28 cellular contexts compared by ENCODE assay signal in genomic region chr1:212157252-212157651, GRCh38.
DNase-seq lines count a peak whose midpoint lies in the region; ATAC-seq and TF ChIP-seq lines count a peak whose summit lies in the region.
"Had no signal": no experiment of that assay in that cellular context is flagged by ENCODE, and none has a peak within 500 bp of the region (broad histone marks: within the 10 kb centered on the region; RNA-seq: fewer than 3 reads in every experiment).

No MANE protein-coding gene starts in this region.

- no peak overlapping the region for H3K27ac Mint-ChIP-seq in natural killer cell
- H3K27ac Mint-ChIP-seq: activated CD8-positive, alpha-beta T cell treated with anti-CD3 and anti-CD28 coated beads, Interleukin-2, amount 10 ng/mL, durations not matched to agents 7 days and 5 days; B cell; CD4-positive, alpha-beta memory T cell; neural progenitor cell; stimulated activated naive CD8-positive, alpha-beta T cell treated with anti-CD3 and anti-CD28 coated beads, Interleukin-15, Interleukin-2, amounts not matched to agents 100 ng/mL and 50 ng/mL, for 24 hours had no signal

- H2AFZ ChIP-seq in hepatocyte, result no peak overlapping the region
- H2AFZ ChIP-seq: neural progenitor cell, parathyroid adenoma had no signal

- TF ChIP-seq POLR2A in Peyer's patch (IDR thresholded peaks at IDR 0.05) (no peak), sigmoid colon (IDR thresholded peaks at IDR 0.05) (no peak)

- 92% methylated on average over 6 of the region's 6 CpGs for WGBS in hepatocyte (ENCODE audit: low lambda C conversion rate, missing lambda C conversion rate)
- WGBS in sigmoid colon, 2 donors, result 70 to 83% methylated on average over 6 of the region's 6 CpGs

- no peak for TF ChIP-seq CTCF in Peyer's patch (IDR thresholded peaks at IDR 0.05)
- no peak for TF ChIP-seq CTCF in foreskin keratinocyte (conservative IDR thresholded peaks at IDR 0.05)
- no peak for TF ChIP-seq CTCF in omental fat pad (IDR thresholded peaks at IDR 0.05)
- TF ChIP-seq CTCF in hepatocyte (IDR thresholded peaks at IDR 0.05; ENCODE audit: poor library complexity), result no peak
- TF ChIP-seq CTCF in sigmoid colon (IDR thresholded peaks at IDR 0.05), result no peak
- no peak for TF ChIP-seq CTCF in natural killer cell (IDR thresholded peaks at IDR 0.05)

- H3K36me3 Mint-ChIP-seq in natural killer cell, result no peaks in the 10 kb centered on the region
- H3K36me3 Mint-ChIP-seq: activated naive CD4-positive, alpha-beta T cell treated with anti-CD3 and anti-CD28 coated beads, Interleukin-2, amount 50 U/mL, for 72 hours; CD4-positive, alpha-beta memory T cell had no signal

- H3K4me3 Mint-ChIP-seq in natural killer cell, result no peak overlapping the region
- H3K4me3 Mint-ChIP-seq: activated CD4-positive, alpha-beta T cell treated with anti-CD3 and anti-CD28 coated beads for 36 hours; activated CD8-positive, alpha-beta T cell treated with anti-CD3 and anti-CD28 coated beads, Interleukin-2, amount 10 ng/mL, durations not matched to agents 7 days and 5 days; B cell; CD4-positive, alpha-beta memory T cell; neural progenitor cell; stimulated activated naive CD8-positive, alpha-beta T cell treated with anti-CD3 and anti-CD28 coated beads, Interleukin-15, Interleukin-2, amounts not matched to agents 100 ng/mL and 50 ng/mL, for 24 hours had no signal

- H3K36me3 ChIP-seq in Peyer's patch (no peaks in the 10 kb centered on the region), hepatocyte (replicated peaks; ENCODE audit: insufficient read depth, low read depth) (no peaks in the 10 kb centered on the region), sigmoid colon (no peaks in the 10 kb centered on the region)
- H3K36me3 ChIP-seq: neural progenitor cell, right atrium auricular region had no signal

- H3K4me3 ChIP-seq in Peyer's patch (no peak overlapping the region), hepatocyte (no peak overlapping the region), sigmoid colon (no peak overlapping the region)
- H3K4me3 ChIP-seq: GM12878, neural progenitor cell, right atrium auricular region, testis had no signal

- H3K27me3 ChIP-seq in Peyer's patch (no peaks in the 10 kb centered on the region), foreskin keratinocyte (no peaks in the 10 kb centered on the region), hepatocyte (no peaks in the 10 kb centered on the region), sigmoid colon (no peaks in the 10 kb centered on the region)
- H3K27me3 ChIP-seq: neural progenitor cell, right atrium auricular region, testis had no signal

- DNase-seq in NCI-H2029 treated with DMSO at 0.1 percent for 48 hours (lab: John Stamatoyannopoulos, UW) (peak; percentile 48), Peyer's patch (peak in 2 of 3 donors; percentile 72 to 82), foreskin keratinocyte (peak; percentile 68 to 80), omental fat pad (ENCODE audit: low spot score) (no peak), hepatocyte (ENCODE audit: low spot score) (no peak), sigmoid colon (no peak), natural killer cell (no peak)
- DNase-seq: activated CD4-positive, alpha-beta T cell treated with anti-CD3 and anti-CD28 coated beads for 36 hours; activated CD8-positive, alpha-beta T cell treated with anti-CD3 and anti-CD28 coated beads, Interleukin-2, amount 10 ng/mL, durations not matched to agents 7 days and 5 days; CD4-positive, alpha-beta memory T cell; DMS 273 treated with DMSO at 0.1 percent for 48 hours; effector CD4-positive, alpha-beta T cell; head of caudate nucleus; NCI-H1092 treated with DMSO at 0.1 percent for 48 hours; NCI-H1694 treated with DMSO at 0.1 percent for 48 hours; NCI-H2171; NCI-H526 treated with DMSO at 0.1 percent for 48 hours; SHP77 treated with DMSO at 0.1 percent for 48 hours; stimulated activated CD8-positive, alpha-beta memory T cell treated with anti-CD3 and anti-CD28 coated beads, Interleukin-4, amount 100 ng/mL, for 48 hours; testis had no signal

- no peaks in the 10 kb centered on the region for H3K9me2 ChIP-seq in hepatocyte (replicated peaks; ENCODE audit: insufficient read depth)

- no peaks in the 10 kb centered on the region for H3K9me3 ChIP-seq in Peyer's patch
- H3K9me3 ChIP-seq in hepatocyte (ENCODE audit: low read depth), result no peaks in the 10 kb centered on the region
- H3K9me3 ChIP-seq in sigmoid colon, result peaks cover 0 to 5% (median 0%) of the 10 kb centered on the region in 4 donors
- H3K9me3 ChIP-seq: right atrium auricular region, testis had no signal

- no peak overlapping the region for H3K4me2 ChIP-seq in hepatocyte
- H3K4me2 ChIP-seq: neural progenitor cell had no signal

- no peaks in the 10 kb centered on the region for H3K27me3 Mint-ChIP-seq in natural killer cell (ENCODE audit: low read depth in 2 of 2)
- H3K27me3 Mint-ChIP-seq: activated CD4-positive, alpha-beta T cell treated with anti-CD3 and anti-CD28 coated beads for 36 hours; B cell; CD4-positive, alpha-beta memory T cell; stimulated activated naive CD8-positive, alpha-beta T cell treated with anti-CD3 and anti-CD28 coated beads, Interleukin-15, Interleukin-2, amounts not matched to agents 100 ng/mL and 50 ng/mL, for 24 hours had no signal

- no peaks in the 10 kb centered on the region for H3K79me2 ChIP-seq in hepatocyte
- H3K79me2 ChIP-seq: parathyroid adenoma had no signal

- intact Hi-C loops in sigmoid colon (cut with DNase I), result no loop called here
- intact Hi-C loops in natural killer cell (cut with micrococcal nuclease), result no loop called here

- ATAC-seq in foreskin keratinocyte (peak; percentile 50), omental fat pad (ENCODE audit: low FRiP score) (peak; percentile 45), natural killer cell (no peak)
- ATAC-seq: activated CD4-positive, alpha-beta T cell treated with anti-CD3 and anti-CD28 coated beads for 36 hours; activated CD8-positive, alpha-beta T cell treated with anti-CD3 and anti-CD28 coated beads, Interleukin-2, amount 10 ng/mL, durations not matched to agents 7 days and 5 days; activated naive CD4-positive, alpha-beta T cell treated with anti-CD3 and anti-CD28 coated beads, Interleukin-2, amount 50 U/mL, for 72 hours; GM12878; Panc1 had no signal

- no peak for TF ChIP-seq EP300 in sigmoid colon (IDR thresholded peaks at IDR 0.05)

- peaks cover 15 to 21% of the 10 kb centered on the region in 2 donors for H3K4me1 Mint-ChIP-seq in natural killer cell
- H3K4me1 Mint-ChIP-seq: B cell, neural progenitor cell had no signal

- H3K9me3 Mint-ChIP-seq in natural killer cell, result no peaks in the 10 kb centered on the region
- H3K9me3 Mint-ChIP-seq: activated naive CD4-positive, alpha-beta T cell treated with anti-CD3 and anti-CD28 coated beads, Interleukin-2, amount 50 U/mL, for 72 hours; neural progenitor cell; stimulated activated naive CD8-positive, alpha-beta T cell treated with anti-CD3 and anti-CD28 coated beads, Interleukin-15, Interleukin-2, amounts not matched to agents 100 ng/mL and 50 ng/mL, for 24 hours had no signal

- H3K27ac ChIP-seq in Peyer's patch (peak overlapping the region in 2 of 4 donors; percentile 37 to 74), foreskin keratinocyte (no peak overlapping the region), hepatocyte (no peak overlapping the region), sigmoid colon (no peak overlapping the region)
- H3K27ac ChIP-seq: neural progenitor cell, parathyroid adenoma, right atrium auricular region, testis had no signal

- H3K4me1 ChIP-seq in Peyer's patch (peaks cover 0 to 22% (median 2%) of the 10 kb centered on the region in 4 donors), foreskin keratinocyte (peaks cover 21% of the 10 kb centered on the region), hepatocyte (ENCODE audit: insufficient read depth) (no peaks in the 10 kb centered on the region), sigmoid colon (peaks cover 0 to 15% (median 7%) of the 10 kb centered on the region in 4 donors)
- H3K4me1 ChIP-seq: neural progenitor cell, parathyroid adenoma had no signal

- no peaks in the 10 kb centered on the region for H4K20me1 ChIP-seq in hepatocyte (ENCODE audit: insufficient read depth, poor library complexity, severe bottlenecking)

Comparison
In these comparisons a context has a peak if more than half of its experiments do, and no peak if none do; other contexts are left out.
1. DNase-seq: peak in NCI-H2029 treated with DMSO at 0.1 percent for 48 hours (single experiment), Peyer's patch (2 of 3) and foreskin keratinocyte (2 of 2); none in omental fat pad (single experiment), hepatocyte (single experiment), sigmoid colon (single experiment) and natural killer cell (single experiment).
2. ATAC-seq: peak in foreskin keratinocyte (single experiment) and omental fat pad (single experiment); none in natural killer cell (0 of 3).